Comparison of ENCODE assay signal across 9 cellular contexts in the genomic region with DNA sequence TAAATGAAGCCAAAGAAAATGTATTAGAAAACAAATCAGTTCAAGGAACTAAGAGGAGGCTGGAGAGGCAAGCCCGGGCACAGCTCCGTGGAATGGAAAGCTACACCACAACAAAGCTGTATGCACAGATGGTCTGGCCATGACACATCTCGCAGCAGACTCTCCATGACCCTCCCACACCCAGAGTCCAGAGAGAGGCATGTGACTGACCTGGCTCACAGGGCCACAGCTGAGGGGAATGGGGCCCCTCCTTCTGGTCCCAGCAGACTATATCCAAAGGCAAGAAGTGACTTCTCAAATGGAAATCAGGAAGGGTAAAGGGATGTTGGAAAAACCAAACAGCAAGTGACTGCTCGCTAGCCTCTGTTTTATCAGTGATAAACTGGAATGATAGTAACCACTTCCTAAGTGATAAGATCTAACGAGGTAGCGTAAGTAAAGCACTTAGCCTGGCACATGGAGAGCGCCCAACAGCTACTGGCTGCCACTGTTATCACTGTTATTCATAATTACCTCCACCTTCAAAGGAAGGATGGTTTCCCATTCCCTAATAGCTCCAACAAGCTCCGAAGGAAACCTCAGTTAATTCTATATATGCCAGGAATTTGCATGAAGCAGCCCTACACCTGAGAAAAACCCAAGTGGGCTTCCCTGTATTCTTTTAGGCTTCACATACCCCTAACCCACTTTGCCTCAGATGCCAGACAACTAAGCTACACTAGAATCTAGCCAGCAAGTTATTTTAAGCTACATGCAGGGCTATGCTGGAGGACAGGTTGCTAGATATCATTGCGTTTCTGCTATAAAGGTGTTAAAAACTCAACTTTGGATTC. TPM values are rescaled to one million over a fixed set of nuclear protein-coding genes. Genes with fewer than 3 reads are reported as not detected.
DNase-seq lines count a peak whose midpoint lies in the region; ATAC-seq, FAIRE-seq and TF ChIP-seq lines count a peak whose summit lies in the region.
"Had no signal": no experiment of that assay in that cellular context is flagged by ENCODE, and none has a peak within 500 bp of the region (broad histone marks: within the 10 kb centered on the region; RNA-seq: fewer than 3 reads in every experiment).

No MANE protein-coding gene starts in this region.

- no peak overlapping the region for H3K18ac ChIP-seq in H9 (ENCODE audit: insufficient read length, low read depth, low read length)

- H3K4me3 Mint-ChIP-seq in H9 (no peak overlapping the region), WTC11 (no peak overlapping the region)

- no peak overlapping the region for H3K14ac ChIP-seq in H9 (ENCODE audit: insufficient read depth, low read length)

- no CpG with 5 or more reads among the region's 9 CpGs for WGBS in H9 (ENCODE audit: extremely low coverage, insufficient read length, low lambda C conversion rate)

- H3K9ac ChIP-seq in H9 (ENCODE audit: extremely low read depth, insufficient read length, low read length): no peak overlapping the region

- H2BK15ac ChIP-seq in H9 (ENCODE audit: low read depth, low read length): no peak overlapping the region

- no peak overlapping the region for H3K23ac ChIP-seq in H9 (ENCODE audit: insufficient read length, low read depth, low read length)

- H2BK12ac ChIP-seq in H9 (ENCODE audit: insufficient read length, low read depth, low read length): no peak overlapping the region

- DNase-seq in BE2C: peak; percentile 52
- peak; percentile 33 for DNase-seq in H9
- DNase-seq in WTC11 (ENCODE audit: low spot score): no peak
- DNase-seq in islet precursor cell: peak; percentile 98
- no peak for DNase-seq in frontal cortex (ENCODE audit: low spot score in 2 of 2)
- DNase-seq in stimulated activated CD4-positive, alpha-beta T cell treated with anti-CD3 and anti-CD28 coated beads, Interleukin-4, amount 100 ng/mL, for 1 hour: no peak

- H4K5ac ChIP-seq in H9 (ENCODE audit: insufficient read length, low read depth, low read length): no peak overlapping the region

- H3K27me3 Mint-ChIP-seq in H9 (ENCODE audit: low read depth): no peaks in the 10 kb centered on the region
- H3K27me3 Mint-ChIP-seq in WTC11 (ENCODE audit: low read depth): no peaks in the 10 kb centered on the region

- no peak overlapping the region for H2BK120ac ChIP-seq in H9 (ENCODE audit: low read depth, low read length, poor library complexity, severe bottlenecking)

- H2BK5ac ChIP-seq in H9 (ENCODE audit: insufficient read length, low read length): no peak overlapping the region

- CTCF ChIA-PET in WTC11 (lab: Charles Lee): interaction anchor here (0.9 to 1.3 kb wide), 2 partner anchors 8 to 159 kb away, joined by 3 to 6 read pairs; no protein-coding TSS in a partner anchor

- no peaks in the 10 kb centered on the region for H3K9me3 ChIP-seq in BE2C
- no peaks in the 10 kb centered on the region for H3K9me3 ChIP-seq in H9 (ENCODE audit: control insufficient read depth, low read depth, low read length)

- peaks cover 14% of the 10 kb centered on the region for H3K4me1 ChIP-seq in BE2C
- H3K4me1 ChIP-seq in H9 (ENCODE audit: insufficient read depth, low read length): peaks cover 7% of the 10 kb centered on the region

- H3K27ac Mint-ChIP-seq in H9 (no peak overlapping the region), WTC11 (peak overlapping the region; percentile 11; the same call in 1 of the 2 replicates)

- no peak overlapping the region for H3K4me2 ChIP-seq in H9 (ENCODE audit: insufficient read depth, insufficient read length, low read length)

- no peaks in the 10 kb centered on the region for H4K20me1 ChIP-seq in H9 (ENCODE audit: control insufficient read depth, insufficient read depth, insufficient read length)

- no peak overlapping the region for H3K27ac ChIP-seq in H9 (ENCODE audit: insufficient read length, low read depth, low read length)

- no peak overlapping the region for H2AK5ac ChIP-seq in H9 (ENCODE audit: insufficient read length, low read length)

- H3K4me1 Mint-ChIP-seq in H9 (peaks cover 34 to 37% of the 10 kb centered on the region in 2 experiments), WTC11 (peaks cover 59% of the 10 kb centered on the region)

- H3T11ph ChIP-seq in H9 (ENCODE audit: low read length): no peak overlapping the region

- H3K27me3 ChIP-seq in BE2C: no peaks in the 10 kb centered on the region
- no peaks in the 10 kb centered on the region for H3K27me3 ChIP-seq in H9 (ENCODE audit: insufficient read depth, low read length)

- no peak overlapping the region for H4K91ac ChIP-seq in H9 (ENCODE audit: insufficient read length, low read depth, low read length)

- H2AFZ ChIP-seq in H9 (ENCODE audit: low read length): no peak overlapping the region

- no peak overlapping the region for H3K4me3 ChIP-seq in BE2C (ENCODE audit: low read depth, low read length)

- TF ChIP-seq CTCF in BE2C (IDR thresholded peaks at IDR 0.05; ENCODE audit: low read depth, low read length) (no peak), H9 (conservative IDR thresholded peaks at IDR 0.05) (no peak), WTC11 (IDR thresholded peaks at IDR 0.05) (no peak)

- ATAC-seq in WTC11 (0 out of 2 replicates have a peak, but pooled peaks have one; percentile 30), HG02798 (IDR thresholded peaks at IDR 0.05; ENCODE audit: poor library complexity, unreplicated experiment) (no peak), GM21528 (IDR thresholded peaks at IDR 0.05; ENCODE audit: low FRiP score, unreplicated experiment) (no peak)
- ATAC-seq: left lobe of liver had no signal

- FAIRE-seq in frontal cortex (lab: Jason Lieb, UNC): no peak

- no peaks in the 10 kb centered on the region for H3K23me2 ChIP-seq in H9 (ENCODE audit: insufficient read length, low read depth, low read length, poor library complexity, severe bottlenecking)

- H3K56ac ChIP-seq in H9 (ENCODE audit: insufficient read length, low read depth, low read length): no peak overlapping the region

- H3K36me3 ChIP-seq in BE2C: no peaks in the 10 kb centered on the region

- H2BK20ac ChIP-seq in H9 (ENCODE audit: low read depth, low read length, poor library complexity, severe bottlenecking): no peak overlapping the region

- H3K4ac ChIP-seq in H9 (ENCODE audit: low read depth, low read length): no peak overlapping the region

- no peaks in the 10 kb centered on the region for H3K36me3 Mint-ChIP-seq in H9 (ENCODE audit: insufficient read depth in 1 of 3, low read depth in 3 of 3)
- no peaks in the 10 kb centered on the region for H3K36me3 Mint-ChIP-seq in WTC11

- H3K9me3 Mint-ChIP-seq in H9: no peaks in the 10 kb centered on the region
- H3K9me3 Mint-ChIP-seq in WTC11: no peaks in the 10 kb centered on the region

- H3K79me1 ChIP-seq in H9 (ENCODE audit: insufficient read depth, low read depth, low read length, poor library complexity, severe bottlenecking): no peaks in the 10 kb centered on the region

- H4K8ac ChIP-seq in H9 (replicated peaks; ENCODE audit: insufficient read length, low read depth, low read length): no peak overlapping the region

- H3K79me2 ChIP-seq in H9 (ENCODE audit: insufficient read depth, low read length): no peaks in the 10 kb centered on the region; the same call in 1 of the 2 replicates

- POLR2A ChIA-PET in WTC11 (lab: Charles Lee): interaction anchor here (0.6 kb wide), 1 partner anchor 33 kb away, joined by 3 read pairs; no protein-coding TSS in a partner anchor

TF ChIP-seq in WTC11, 78 proteins besides CTCF, POLR2A, EP300 and RAD21 (continues in another document):
- TF ChIP-seq ZNF423 (CRISPR knock-in tag; IDR thresholded peaks at IDR 0.05) (no peak), TEAD4 (CRISPR knock-in tag; IDR thresholded peaks at IDR 0.05) (no peak), PRDM15 (CRISPR knock-in tag; IDR thresholded peaks at IDR 0.05) (no peak), ERG (CRISPR knock-in tag; IDR thresholded peaks at IDR 0.05) (no peak), ZMAT4 (CRISPR knock-in tag; IDR thresholded peaks at IDR 0.05) (no peak)

RNA-seq across cellular contexts. Expression of gene OSBPL3, which starts 8.4 kb away (rescaled TPM):
- 7.6 TPM for polyA plus RNA-seq in BE2C (2012; ENCODE audit: insufficient read depth, insufficient read length, low read depth)
- total RNA-seq in H9 (2021) (8.5 and 8.6 TPM in 2 replicates), WTC11 (2021) (16.0 to 20.2 TPM (median 17.1 TPM) in 3 replicates), frontal cortex (4.5 TPM)

Comparison
In these comparisons a context has a peak if more than half of its experiments do, and no peak if none do; other contexts are left out.
1. DNase-seq: peak in BE2C (single experiment), H9 (single experiment) and islet precursor cell (single experiment); none in WTC11 (single experiment), frontal cortex (0 of 2) and stimulated activated CD4-positive, alpha-beta T cell treated with anti-CD3 and anti-CD28 coated beads, Interleukin-4, amount 100 ng/mL, for 1 hour (single experiment).